8 cellular contexts compared by ENCODE assay signal in the genomic region with DNA sequence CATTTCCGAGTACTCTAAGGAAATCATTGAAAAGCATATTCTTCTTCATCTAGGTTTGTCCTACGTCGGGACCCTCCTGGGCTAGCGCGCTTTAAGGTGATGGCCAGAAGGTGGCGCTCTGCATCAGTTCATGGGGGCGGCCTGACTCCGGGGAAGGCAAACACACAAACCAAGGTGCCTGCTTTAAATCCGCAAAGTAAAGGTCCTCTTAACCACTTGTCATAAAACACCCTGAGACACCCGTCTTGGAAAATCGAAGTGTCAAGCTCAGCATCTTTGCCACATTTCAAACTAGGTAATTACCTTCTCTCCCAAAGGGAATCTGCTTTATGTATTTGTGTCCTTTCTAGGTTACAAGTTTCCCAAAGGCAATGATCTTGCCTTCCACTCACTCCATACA. TPM values are rescaled to one million over a fixed set of nuclear protein-coding genes. Genes with fewer than 3 reads are reported as not detected.
A peak's percentile ranks its signal among the peaks of the same experiment; 100 is the strongest.
DNase-seq lines count a peak whose midpoint lies in the region; ATAC-seq lines count a peak whose summit lies in the region.

No MANE protein-coding gene starts in this region.

- H3K27ac ChIP-seq in caudate nucleus (ENCODE audit: low read depth, low read length): no peak overlapping the region

- DNase-seq in G401 (ENCODE audit: low spot score) (peak; percentile 76), NCI-H2196 (lab: John Stamatoyannopoulos, UW; ENCODE audit: unreplicated experiment) (peak; percentile 81), caudate nucleus (lab: John Stamatoyannopoulos, UW) (peak in 50 of 61 donors; percentile 16 to 79 (median 42)), left kidney (ENCODE audit: low read depth, low spot score) (peak; percentile 90)
- DNase-seq in activated CD4-positive, CD25-positive, alpha-beta regulatory T cell treated with anti-CD3 and anti-CD28 coated beads, Interleukin-2, amount 50 U/mL, for 16 hours (ENCODE audit: low read depth, low spot score): peak; percentile 47
- peak; percentile 82 for DNase-seq in stimulated activated CD4-positive, alpha-beta T cell treated with anti-CD3 and anti-CD28 coated beads, Interleukin-4, amount 100 ng/mL, for 24 hours

- ATAC-seq in HG02938 (IDR thresholded peaks at IDR 0.05; ENCODE audit: unreplicated experiment) (peak; percentile 68), GM21447 (IDR thresholded peaks at IDR 0.05; ENCODE audit: unreplicated experiment) (no peak)

- in situ Hi-C loops in G401 (cut with HindIII; ENCODE audit: low sequenced_read_pairs): no loop called here

RNA-seq across cellular contexts. Expression of a gene that starts 34.0 kb away (rescaled TPM):
- 0.18 TPM in 1 of 2 replicates, not detected in the other for total RNA-seq in G401 (2014; rRNA removed; shearing (Covaris generic))
